In genomic region chr18:3604260-3604625, GRCh38 we compare ENCODE assay signal across 8 cellular contexts.
A peak's percentile ranks its signal among the peaks of the same experiment; 100 is the strongest.
DNase-seq lines count a peak whose midpoint lies in the region; ATAC-seq and TF ChIP-seq lines count a peak whose summit lies in the region.

No MANE protein-coding gene starts in this region.

- H3K4me3 Mint-ChIP-seq in activated T-helper 17 cell treated with anti-CD3 and anti-CD28 coated beads, Interleukin-2, amount 50 U/mL, for 72 hours = no peak overlapping the region
- H3K4me3 Mint-ChIP-seq in nephron progenitor cell = no peak overlapping the region

- no peak for DNase-seq in glomerular visceral epithelial cell (ENCODE audit: extremely low spot score)
- no peak for DNase-seq in nephron progenitor cell
- no peak for DNase-seq in AG08395 (ENCODE audit: low spot score)
- DNase-seq in NCI-H2081 (lab: John Stamatoyannopoulos, UW) = no peak

- H3K9me3 Mint-ChIP-seq in activated T-helper 17 cell treated with anti-CD3 and anti-CD28 coated beads, Interleukin-2, amount 50 U/mL, for 72 hours = no peaks in the 10 kb centered on the region
- H3K9me3 Mint-ChIP-seq in nephron progenitor cell = no peaks in the 10 kb centered on the region

- H3K4me3 ChIP-seq in mucosa of stomach (ENCODE audit: low read length) = no peak overlapping the region

- ATAC-seq in GM19023 (IDR thresholded peaks at IDR 0.05; ENCODE audit: unreplicated experiment) (peak; percentile 41), HG02981 (IDR thresholded peaks at IDR 0.05; ENCODE audit: unreplicated experiment) (peak; percentile 15)
- peak; percentile 25 for ATAC-seq in activated T-helper 17 cell treated with anti-CD3 and anti-CD28 coated beads, Interleukin-2, amount 50 U/mL, for 72 hours (replicated peaks)

- peaks cover 8% of the 10 kb centered on the region for H3K4me1 Mint-ChIP-seq in activated T-helper 17 cell treated with anti-CD3 and anti-CD28 coated beads, Interleukin-2, amount 50 U/mL, for 72 hours
- peaks cover 7% of the 10 kb centered on the region for H3K4me1 Mint-ChIP-seq in nephron progenitor cell

- no peaks in the 10 kb centered on the region for H3K36me3 Mint-ChIP-seq in activated T-helper 17 cell treated with anti-CD3 and anti-CD28 coated beads, Interleukin-2, amount 50 U/mL, for 72 hours (ENCODE audit: low read depth)
- H3K36me3 Mint-ChIP-seq in nephron progenitor cell (ENCODE audit: low read depth) = no peaks in the 10 kb centered on the region

- no peak for TF ChIP-seq CTCF in nephron progenitor cell (IDR thresholded peaks at IDR 0.05)

- no peak overlapping the region for H3K27ac Mint-ChIP-seq in activated T-helper 17 cell treated with anti-CD3 and anti-CD28 coated beads, Interleukin-2, amount 50 U/mL, for 72 hours
- no peak overlapping the region for H3K27ac Mint-ChIP-seq in nephron progenitor cell

- no peaks in the 10 kb centered on the region for H3K27me3 Mint-ChIP-seq in activated T-helper 17 cell treated with anti-CD3 and anti-CD28 coated beads, Interleukin-2, amount 50 U/mL, for 72 hours
- no peaks in the 10 kb centered on the region for H3K27me3 Mint-ChIP-seq in nephron progenitor cell (ENCODE audit: low read depth, poor library complexity)

- peaks cover 31% of the 10 kb centered on the region for H3K4me1 ChIP-seq in mucosa of stomach (ENCODE audit: control insufficient read depth, insufficient read depth, low read length)

- no peaks in the 10 kb centered on the region for H3K36me3 ChIP-seq in mucosa of stomach (ENCODE audit: control insufficient read depth, insufficient read depth, low read length)

- no peaks in the 10 kb centered on the region for H3K9me3 ChIP-seq in mucosa of stomach (ENCODE audit: control insufficient read depth, low read length)

- no peaks in the 10 kb centered on the region for H3K27me3 ChIP-seq in mucosa of stomach (ENCODE audit: control insufficient read depth, insufficient read depth, low read length)

- H3K9ac ChIP-seq in mucosa of stomach (ENCODE audit: low read length) = peak overlapping the region; percentile 60
